In the genomic region with DNA sequence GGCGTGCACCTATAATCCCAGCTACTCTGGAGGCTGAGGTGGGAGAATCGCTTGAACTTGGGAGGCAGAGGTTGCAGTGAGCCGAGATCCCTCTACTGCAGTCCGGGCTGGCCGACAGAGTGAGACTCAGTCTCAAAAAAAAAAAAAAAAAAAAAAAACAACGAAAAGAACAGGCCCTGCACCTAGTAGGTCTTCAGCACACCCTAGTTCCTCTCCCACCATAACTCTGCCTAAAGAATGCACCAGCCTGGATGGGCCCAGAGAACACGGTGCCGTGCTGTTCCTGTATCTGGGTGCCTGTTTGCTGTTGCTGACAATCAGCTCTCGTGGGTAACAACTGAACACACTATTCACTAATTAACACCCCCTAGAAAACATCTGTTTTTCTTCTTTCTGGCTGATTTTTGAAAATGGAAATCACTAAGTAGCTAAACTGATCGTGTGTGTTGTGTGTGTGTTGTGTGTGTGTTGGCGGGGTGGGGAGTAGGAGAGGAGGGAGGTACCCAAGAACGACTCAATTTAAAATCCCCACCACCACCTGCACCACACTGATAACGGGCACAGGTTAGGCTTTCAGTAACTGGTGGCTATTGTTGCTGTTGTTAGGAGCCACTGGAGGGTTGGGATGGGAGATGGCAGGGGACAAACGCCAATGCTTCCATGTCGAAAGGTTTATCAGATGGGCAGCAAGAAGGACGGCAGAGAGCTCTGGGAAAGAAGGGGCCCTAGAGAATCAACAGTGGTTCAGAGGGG, we compare ENCODE assay signal across 25 cellular contexts.
"Had no signal": no experiment of that assay in that cellular context is flagged by ENCODE, and none has a peak within 500 bp of the region (broad histone marks: within the 10 kb centered on the region; RNA-seq: fewer than 3 reads in every experiment).

No MANE protein-coding gene starts in this region.

- H3K4me1 ChIP-seq: heart left ventricle, left ventricle myocardium inferior, pancreas, prostate gland, suprapubic skin, tibial artery, upper lobe of right lung had no signal

- H3K36me3 ChIP-seq: heart left ventricle, left ventricle myocardium inferior, pancreas, prostate gland, suprapubic skin, thoracic aorta, tibial artery, upper lobe of right lung had no signal

- H3K27me3 ChIP-seq: pancreas, suprapubic skin, tibial artery, upper lobe of right lung had no signal

- H3K4me1 Mint-ChIP-seq: memory B cell; naive thymus-derived CD4-positive, alpha-beta T cell; nephron; stimulated activated effector memory CD8-positive, alpha-beta T cell treated with anti-CD3 and anti-CD28 coated beads, Interleukin-12 subunit alpha, Interleukin-12 subunit beta, amount 100 ng/mL, for 72 hours had no signal

- H3K9me3 ChIP-seq: heart left ventricle, left ventricle myocardium inferior, mucosa of descending colon, pancreas, prostate gland, suprapubic skin, thoracic aorta, tibial artery, upper lobe of right lung had no signal

- H3K36me3 Mint-ChIP-seq: memory B cell; naive thymus-derived CD4-positive, alpha-beta T cell; stimulated activated effector memory CD8-positive, alpha-beta T cell treated with anti-CD3 and anti-CD28 coated beads, Interleukin-12 subunit alpha, Interleukin-12 subunit beta, amount 100 ng/mL, for 72 hours had no signal

- H3K9me3 Mint-ChIP-seq: memory B cell; nephron; stimulated activated effector memory CD8-positive, alpha-beta T cell treated with anti-CD3 and anti-CD28 coated beads, Interleukin-12 subunit alpha, Interleukin-12 subunit beta, amount 100 ng/mL, for 72 hours; stimulated activated naive CD8-positive, alpha-beta T cell treated with anti-CD3 and anti-CD28 coated beads, Interleukin-15, Interleukin-2, amounts not matched to agents 100 ng/mL and 50 ng/mL, for 24 hours had no signal

- DNase-seq: heart left ventricle; islet precursor cell; left ventricle myocardium inferior; midbrain; mucosa of descending colon; naive thymus-derived CD4-positive, alpha-beta T cell; nucleus accumbens; pancreas; posterior cingulate gyrus; retina; right cardiac atrium; stimulated activated CD4-positive, alpha-beta T cell treated with anti-CD3 and anti-CD28 coated beads, Interleukin-4, amount 100 ng/mL, for 24 hours; stimulated activated naive CD4-positive, alpha-beta T cell; tibial artery; trophoblast cell had no signal

- H3K4me3 Mint-ChIP-seq: memory B cell; naive thymus-derived CD4-positive, alpha-beta T cell; nephron; stimulated activated effector memory CD8-positive, alpha-beta T cell treated with anti-CD3 and anti-CD28 coated beads, Interleukin-12 subunit alpha, Interleukin-12 subunit beta, amount 100 ng/mL, for 72 hours; stimulated activated naive CD8-positive, alpha-beta T cell treated with anti-CD3 and anti-CD28 coated beads, Interleukin-15, Interleukin-2, amounts not matched to agents 100 ng/mL and 50 ng/mL, for 24 hours had no signal

- H3K27ac ChIP-seq: heart left ventricle, left ventricle myocardium inferior, pancreas, prostate gland, skin epidermis, suprapubic skin, thoracic aorta, tibial artery, upper lobe of right lung had no signal

- H3K27ac Mint-ChIP-seq: memory B cell; nephron; stimulated activated effector memory CD8-positive, alpha-beta T cell treated with anti-CD3 and anti-CD28 coated beads, Interleukin-12 subunit alpha, Interleukin-12 subunit beta, amount 100 ng/mL, for 72 hours; stimulated activated naive CD8-positive, alpha-beta T cell treated with anti-CD3 and anti-CD28 coated beads, Interleukin-15, Interleukin-2, amounts not matched to agents 100 ng/mL and 50 ng/mL, for 24 hours had no signal

- H3K4me3 ChIP-seq: heart left ventricle, left ventricle myocardium inferior, mucosa of descending colon, pancreas, prostate gland, skin epidermis, suprapubic skin, thoracic aorta, tibial artery, upper lobe of right lung had no signal

- ATAC-seq: heart left ventricle; mucosa of descending colon; naive thymus-derived CD4-positive, alpha-beta T cell; pancreas; right cardiac atrium; sciatic nerve; stimulated activated effector memory CD8-positive, alpha-beta T cell treated with anti-CD3 and anti-CD28 coated beads, Interleukin-12 subunit alpha, Interleukin-12 subunit beta, amount 100 ng/mL, for 72 hours; upper lobe of right lung had no signal
